In the genomic region with DNA sequence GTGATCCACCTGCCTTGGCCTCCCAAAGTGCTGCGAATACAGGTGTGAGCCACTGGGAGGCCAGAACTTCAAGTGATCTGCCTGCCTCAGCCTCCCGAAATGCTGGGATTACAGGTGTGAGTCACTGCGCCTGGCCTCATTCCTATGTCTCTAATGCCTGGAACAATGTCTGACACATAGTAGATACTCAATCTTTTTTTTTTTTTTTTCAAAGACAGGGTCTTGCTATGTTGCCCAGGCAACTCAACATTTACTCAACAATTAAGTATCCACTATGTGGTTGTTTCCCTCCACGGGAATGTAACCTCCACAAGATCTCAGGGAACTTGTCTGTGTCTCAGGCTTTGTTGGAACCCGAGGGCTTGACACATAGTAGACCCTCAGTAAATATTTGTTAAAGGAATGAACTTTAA, we compare ENCODE assay signal across 13 cellular contexts. TPM values are rescaled to one million over a fixed set of nuclear protein-coding genes. Genes with fewer than 3 reads are reported as not detected.
DNase-seq lines count a peak whose midpoint lies in the region; ATAC-seq, FAIRE-seq and TF ChIP-seq lines count a peak whose summit lies in the region.
"Had no signal": no experiment of that assay in that cellular context is flagged by ENCODE, and none has a peak within 500 bp of the region (broad histone marks: within the 10 kb centered on the region; RNA-seq: fewer than 3 reads in every experiment).

No MANE protein-coding gene starts in this region.

- no peak for TF ChIP-seq RAD21 in HepG2 (CRISPR knock-in tag; IDR thresholded peaks at IDR 0.05)

- peak; percentile 6; the same call in 1 of the 3 replicates for ATAC-seq in HepG2
- no peak for ATAC-seq in right lobe of liver
- ATAC-seq in gastroesophageal sphincter: no peak
- ATAC-seq: body of pancreas, GM23338 had no signal

- FAIRE-seq in HepG2 (lab: Jason Lieb, UNC): no peak
- FAIRE-seq: frontal cortex had no signal

- CTCF ChIA-PET in HepG2 (lab: Yijun Ruan, JAX; ENCODE audit: low intra/inter-chr PET ratio, low total read pairs): no interaction called here

- POLR2A ChIA-PET in HepG2 (lab: Yijun Ruan, JAX): interaction anchor here (1.0 to 1.1 kb wide), 3 partner anchors 56 to 92 kb away, joined by 3 to 4 read pairs (median 4); no protein-coding TSS in a partner anchor

- TF ChIP-seq CTCF in HepG2 (CRISPR knock-in tag; IDR thresholded peaks at IDR 0.05) (no peak), right lobe of liver (IDR thresholded peaks at IDR 0.05) (no peak), gastroesophageal sphincter (IDR thresholded peaks at IDR 0.05) (peak in 3 of 4 experiments; percentile 20 to 36 (median 25)), BE2C (IDR thresholded peaks at IDR 0.05; ENCODE audit: low read depth, low read length) (no peak)

- H3K9me3 ChIP-seq in HepG2 (ENCODE audit: low read length) (no peaks in the 10 kb centered on the region), right lobe of liver (no peaks in the 10 kb centered on the region), gastroesophageal sphincter (no peaks in the 10 kb centered on the region), BE2C (no peaks in the 10 kb centered on the region)
- H3K9me3 ChIP-seq: body of pancreas, vagina had no signal

- H2AFZ ChIP-seq in HepG2 (ENCODE audit: low read length): no peak overlapping the region
- H2AFZ ChIP-seq: GM23338 had no signal

- no TSS peak for BruUV-seq in HepG2 (replicated peaks; lab: Mats Ljungman, UMichigan)

- H3K79me2 ChIP-seq in HepG2 (ENCODE audit: insufficient read depth, low read length): peaks cover 11% of the 10 kb centered on the region

- TF ChIP-seq POLR2A in HepG2 (IDR thresholded peaks at IDR 0.05; ENCODE audit: insufficient read depth in 1 of 2, low read depth in 2 of 2, low read length in 2 of 2) (no peak), right lobe of liver (IDR thresholded peaks at IDR 0.05) (no peak), gastroesophageal sphincter (IDR thresholded peaks at IDR 0.05) (no peak)

- intact Hi-C loops in HepG2 (cut with micrococcal nuclease; ENCODE audit: unreplicated experiment) (no loop called here), right lobe of liver (cut with DNase I) (no loop called here)

- DNase-seq in HepG2 (ENCODE audit: low spot score): peak; percentile 54
- DNase-seq in right lobe of liver: no peak
- DNase-seq in amniotic epithelial cell (ENCODE audit: low read depth): peak; percentile 85
- DNase-seq in putamen (ENCODE audit: low spot score): no peak
- DNase-seq in BE2C: no peak
- no peak for DNase-seq in COR-L47 (lab: John Stamatoyannopoulos, UW)
- DNase-seq in KBM-7: no peak
- DNase-seq: MV-4-11 had no signal

- H4K20me1 ChIP-seq in HepG2 (ENCODE audit: insufficient read depth, low read length): no peaks in the 10 kb centered on the region

- H3K4me1 ChIP-seq in HepG2 (ENCODE audit: insufficient read depth, low read length): peaks cover 55% of the 10 kb centered on the region
- H3K4me1 ChIP-seq in right lobe of liver: peaks cover 0 to 18% (median 1%) of the 10 kb centered on the region in 4 donors
- H3K4me1 ChIP-seq in gastroesophageal sphincter: peaks cover 0 to 44% (median 12%) of the 10 kb centered on the region in 3 donors
- H3K4me1 ChIP-seq in BE2C: peaks cover 3% of the 10 kb centered on the region; the same call in 1 of the 2 replicates

- 38% methylated on average over 5 of the region's 5 CpGs for WGBS in HepG2 (ENCODE audit: low lambda C conversion rate)
- WGBS in right lobe of liver (ENCODE audit: insufficient coverage, low coverage, low lambda C conversion rate, missing lambda C conversion rate): 72% methylated on average over 5 of the region's 5 CpGs
- WGBS in gastroesophageal sphincter (ENCODE audit: low coverage in 1 of 2), 2 donors: 11 to 45% methylated on average over 3 to 5 of the region's 5 CpGs

- peak overlapping the region; percentile 4 for H3K27ac ChIP-seq in HepG2 (ENCODE audit: extremely low read length, insufficient read depth, low read length)
- H3K27ac ChIP-seq in right lobe of liver: no peak overlapping the region
- peak overlapping the region; percentile 15 to 94 (median 77) for H3K27ac ChIP-seq in gastroesophageal sphincter
- H3K27ac ChIP-seq: body of pancreas, vagina had no signal

- no peak overlapping the region for H3K9ac ChIP-seq in HepG2 (ENCODE audit: insufficient read depth, low read depth, low read length)

- TF ChIP-seq EP300 in HepG2 (IDR thresholded peaks at IDR 0.05; ENCODE audit: low read depth in 2 of 2, low read length in 2 of 2) (no peak; a peak in 1 of 4 replicates), HepG2 (CRISPR knock-in tag; IDR thresholded peaks at IDR 0.05; ENCODE audit: borderline replicate concordance) (no peak), gastroesophageal sphincter (IDR thresholded peaks at IDR 0.05) (no peak)

- in situ Hi-C loops in HepG2 (cut with HindIII; ENCODE audit: extremely low pct_ligation_motif_present, low pct_unique_long_range_greater_than_20kb): no loop called here
- in situ Hi-C loops in KBM-7 (cut with MboI; ENCODE audit: low pct_unique_long_range_greater_than_20kb, low sequenced_read_pairs): no loop called here

- no peaks in the 10 kb centered on the region for H3K36me3 ChIP-seq in HepG2 (replicated peaks in 1 of 2; ENCODE audit: control insufficient read depth in 1 of 2, insufficient read depth in 2 of 2, low read length in 2 of 2)
- no peaks in the 10 kb centered on the region for H3K36me3 ChIP-seq in right lobe of liver
- H3K36me3 ChIP-seq in gastroesophageal sphincter: no peaks in the 10 kb centered on the region
- no peaks in the 10 kb centered on the region; the same call in 1 of the 2 replicates for H3K36me3 ChIP-seq in BE2C
- H3K36me3 ChIP-seq: vagina had no signal

- H3K4me2 ChIP-seq in HepG2 (ENCODE audit: low read depth, low read length): no peak overlapping the region
- H3K4me2 ChIP-seq: GM23338 had no signal

- H3K27me3 ChIP-seq in HepG2 (ENCODE audit: control insufficient read depth in 1 of 2, insufficient read depth in 2 of 2, low read length in 2 of 2) (no peaks in the 10 kb centered on the region; a peak in 1 of 5 replicates), right lobe of liver (no peaks in the 10 kb centered on the region), gastroesophageal sphincter (no peaks in the 10 kb centered on the region), BE2C (no peaks in the 10 kb centered on the region)
- H3K27me3 ChIP-seq: body of pancreas, vagina had no signal

- H3K4me3 ChIP-seq in HepG2 (replicated peaks in 1 of 3; ENCODE audit: insufficient read depth in 1 of 3, low read depth in 2 of 3, low read length in 3 of 3): no peak overlapping the region
- H3K4me3 ChIP-seq in right lobe of liver: no peak overlapping the region
- no peak overlapping the region for H3K4me3 ChIP-seq in gastroesophageal sphincter
- H3K4me3 ChIP-seq in BE2C (ENCODE audit: low read depth, low read length): no peak overlapping the region
- H3K4me3 ChIP-seq: body of pancreas, GM23338, vagina had no signal

RNA-seq across cellular contexts. Expression of a gene that starts 3.1 kb away (rescaled TPM):
- total RNA-seq in HepG2 (2016; rRNA removed; fragmentation: Illumina TruSeq; extraction: Trizol) (3.8 and 7.1 TPM in 2 replicates), right lobe of liver (1 to 10 TPM; 3.3 to 6.4 (median 4.7) TPM), gastroesophageal sphincter (10 to 100 TPM in 2 of 4 donors, 1 to 10 TPM in 2; 4.2 to 14.3 (median 9.9) TPM)
- 4.1 and 4.4 TPM in 2 replicates for total RNA-seq in HepG2 (2016; cell fraction: cytosol; rRNA removed; fragmentation: Illumina TruSeq; extraction: Trizol; ENCODE audit: low read depth)
- total RNA-seq in HepG2 (2016; cell fraction: insoluble cytoplasmic fraction; rRNA removed; fragmentation: Illumina TruSeq; extraction: Trizol): 2.9 and 6.5 TPM in 2 replicates
- 5.8 and 6.5 TPM in 2 replicates for total RNA-seq in HepG2 (2016; cell fraction: membrane; rRNA removed; fragmentation: Illumina TruSeq; extraction: Trizol)
- total RNA-seq in HepG2 (2016; cell fraction: nucleus; rRNA removed; fragmentation: Illumina TruSeq; extraction: Trizol): 7.0 and 7.1 TPM in 2 replicates
- 12.9 and 14.3 TPM in 2 replicates for polyA plus RNA-seq in HepG2 (2011; rRNA removed)
- polyA plus RNA-seq in HepG2 (2011; cell fraction: cytosol; rRNA removed): 6.4 and 7.2 TPM in 2 replicates
- polyA plus RNA-seq in HepG2 (2011; cell fraction: nucleus; rRNA removed): 31.6 and 33.2 TPM in 2 replicates
- 5.8 and 5.9 TPM in 2 replicates for polyA plus RNA-seq in HepG2 (2012)
- polyA plus RNA-seq in HepG2 (2016; cell fraction: cytosol; fragmentation: Illumina TruSeq; extraction: Trizol; ENCODE audit: low read depth): 5.1 and 6.6 TPM in 2 replicates
- 4.7 and 5.1 TPM in 2 replicates for polyA plus RNA-seq in HepG2 (2016; cell fraction: insoluble cytoplasmic fraction; fragmentation: Illumina TruSeq; extraction: Trizol; ENCODE audit: low read depth)
- 6.2 and 7.5 TPM in 2 replicates for polyA plus RNA-seq in HepG2 (2016; cell fraction: membrane; fragmentation: Illumina TruSeq; extraction: Trizol; ENCODE audit: low read depth)
- 20.3 and 25.3 TPM in 2 replicates for polyA plus RNA-seq in HepG2 (2016; cell fraction: nucleus; fragmentation: Illumina TruSeq; extraction: Trizol; ENCODE audit: insufficient read depth, low read depth)
- polyA minus RNA-seq in HepG2 (2011; rRNA and poly(A)+ RNA removed; ENCODE audit: low replicate concordance): 26.4 and 34.9 TPM in 2 replicates
- polyA minus RNA-seq in HepG2 (2011; cell fraction: cytosol; rRNA and poly(A)+ RNA removed): 8.7 and 9.2 TPM in 2 replicates
- 9.5 and 9.8 TPM in 2 replicates for polyA minus RNA-seq in HepG2 (2011; cell fraction: nucleus; rRNA and poly(A)+ RNA removed)
- 15.7 TPM for polyA plus RNA-seq in BE2C (2012; ENCODE audit: insufficient read depth, insufficient read length, low read depth)

RNA-seq across cellular contexts. Expression of a gene that starts 40.0 kb away (rescaled TPM):
- total RNA-seq in HepG2 (2016; rRNA removed; fragmentation: Illumina TruSeq; extraction: Trizol) (2.0 TPM in 2 replicates), right lobe of liver (under 1 TPM in 1 of 6 experiments, not detected in 5; 0.09 TPM), gastroesophageal sphincter (under 1 TPM in 1 of 4 donors, not detected in 3; 0.23 TPM)
- 0.53 and 2.6 TPM in 2 replicates for total RNA-seq in HepG2 (2016; cell fraction: cytosol; rRNA removed; fragmentation: Illumina TruSeq; extraction: Trizol; ENCODE audit: low read depth)
- 1.5 and 2.6 TPM in 2 replicates for total RNA-seq in HepG2 (2016; cell fraction: insoluble cytoplasmic fraction; rRNA removed; fragmentation: Illumina TruSeq; extraction: Trizol)
- total RNA-seq in HepG2 (2016; cell fraction: membrane; rRNA removed; fragmentation: Illumina TruSeq; extraction: Trizol): 2.0 and 2.4 TPM in 2 replicates
- 0.62 and 0.97 TPM in 2 replicates for total RNA-seq in HepG2 (2016; cell fraction: nucleus; rRNA removed; fragmentation: Illumina TruSeq; extraction: Trizol)
- polyA plus RNA-seq in HepG2 (2011; rRNA removed): 0.98 and 1.1 TPM in 2 replicates
- 0.86 and 0.90 TPM in 2 replicates for polyA plus RNA-seq in HepG2 (2011; cell fraction: cytosol; rRNA removed)
- 0.35 and 0.48 TPM in 2 replicates for polyA plus RNA-seq in HepG2 (2011; cell fraction: nucleus; rRNA removed)
- 0.55 and 0.58 TPM in 2 replicates for polyA plus RNA-seq in HepG2 (2012)
- polyA plus RNA-seq in HepG2 (2016; cell fraction: cytosol; fragmentation: Illumina TruSeq; extraction: Trizol; ENCODE audit: low read depth): 2.2 and 2.6 TPM in 2 replicates
- 1.3 and 1.8 TPM in 2 replicates for polyA plus RNA-seq in HepG2 (2016; cell fraction: insoluble cytoplasmic fraction; fragmentation: Illumina TruSeq; extraction: Trizol; ENCODE audit: low read depth)
- polyA plus RNA-seq in HepG2 (2016; cell fraction: membrane; fragmentation: Illumina TruSeq; extraction: Trizol; ENCODE audit: low read depth): 1.6 TPM in 2 replicates
- polyA plus RNA-seq in HepG2 (2016; cell fraction: nucleus; fragmentation: Illumina TruSeq; extraction: Trizol; ENCODE audit: insufficient read depth, low read depth): 0.93 and 1.2 TPM in 2 replicates
- polyA minus RNA-seq in HepG2 (2011; rRNA and poly(A)+ RNA removed; ENCODE audit: low replicate concordance): 0.44 TPM in 1 of 2 replicates, not detected in the other
- polyA minus RNA-seq in HepG2 (2011; cell fraction: cytosol; rRNA and poly(A)+ RNA removed): 0.18 TPM in 1 of 2 replicates, not detected in the other
- polyA minus RNA-seq in HepG2 (2011; cell fraction: nucleus; rRNA and poly(A)+ RNA removed): 0.13 and 0.75 TPM in 2 replicates
- 0.45 TPM for polyA plus RNA-seq in BE2C (2012; ENCODE audit: insufficient read depth, insufficient read length, low read depth)
- total RNA-seq: body of pancreas, vagina had no signal

Comparison
In these comparisons a context has a peak if more than half of its experiments do, and no peak if none do; other contexts are left out.
1. DNase-seq: peak in HepG2 (single experiment) and amniotic epithelial cell (single experiment); none in right lobe of liver (0 of 3), putamen (single experiment), BE2C (single experiment), COR-L47 (single experiment) and KBM-7 (single experiment).
2. H3K27ac ChIP-seq: peak in HepG2 (single experiment) and gastroesophageal sphincter (4 of 4); none in right lobe of liver (0 of 3).
3. CTCF ChIP-seq: peak in gastroesophageal sphincter (3 of 4); none in HepG2 (single experiment), right lobe of liver (0 of 4) and BE2C (single experiment).